1 cellular context compared by ENCODE assay signal in genomic region chr17:35750526-35751395, GRCh38.
TF ChIP-seq lines count a peak whose summit lies in the region.

No MANE protein-coding gene starts in this region.

TF ChIP-seq in HepG2, 621 proteins besides CTCF, POLR2A, EP300 and RAD21:
- TF ChIP-seq ZNF629 (CRISPR knock-in tag; conservative IDR thresholded peaks at IDR 0.05), result peak; percentile 88
- TF ChIP-seq CREBL2 (CRISPR knock-in tag; IDR thresholded peaks at IDR 0.05; ENCODE audit: borderline replicate concordance), result no peak
- no peak for TF ChIP-seq KLF11 (CRISPR knock-in tag; IDR thresholded peaks at IDR 0.05)
- TF ChIP-seq SIX4 (CRISPR knock-in tag; IDR thresholded peaks at IDR 0.05), result no peak
- no peak for TF ChIP-seq MYC (CRISPR knock-in tag; IDR thresholded peaks at IDR 0.05; ENCODE audit: borderline replicate concordance)
- no peak for TF ChIP-seq ZNF713 (CRISPR knock-in tag; IDR thresholded peaks at IDR 0.05)
TF ChIP-seq in HepG2: peak in this region for 1.
